Comparison of ENCODE assay signal across 2 cellular contexts in genomic region chr18:57223160-57223870, GRCh38.
TF ChIP-seq lines count a peak whose summit lies in the region.

No MANE protein-coding gene starts in this region.

TF ChIP-seq in A549, 52 proteins besides CTCF, POLR2A, EP300 and RAD21 (continued from another document):
- TF ChIP-seq, protein P1, sequence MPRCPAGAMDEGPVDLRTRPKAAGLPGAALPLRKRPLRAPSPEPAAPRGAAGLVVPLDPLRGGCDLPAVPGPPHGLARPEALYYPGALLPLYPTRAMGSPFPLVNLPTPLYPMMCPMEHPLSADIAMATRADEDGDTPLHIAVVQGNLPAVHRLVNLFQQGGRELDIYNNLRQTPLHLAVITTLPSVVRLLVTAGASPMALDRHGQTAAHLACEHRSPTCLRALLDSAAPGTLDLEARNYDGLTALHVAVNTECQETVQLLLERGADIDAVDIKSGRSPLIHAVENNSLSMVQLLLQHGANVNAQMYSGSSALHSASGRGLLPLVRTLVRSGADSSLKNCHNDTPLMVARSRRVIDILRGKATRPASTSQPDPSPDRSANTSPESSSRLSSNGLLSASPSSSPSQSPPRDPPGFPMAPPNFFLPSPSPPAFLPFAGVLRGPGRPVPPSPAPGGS (IDR thresholded peaks at IDR 0.05), result no peak
- TF ChIP-seq FOSL2 (IDR thresholded peaks at IDR 0.05) (no peak), FOSL2 (CRISPR knock-in tag; IDR thresholded peaks at IDR 0.05) (no peak), SREBF2 (IDR thresholded peaks at IDR 0.05) (no peak), KDM1A (IDR thresholded peaks at IDR 0.05; ENCODE audit: low read depth) (no peak), E2F6 (IDR thresholded peaks at IDR 0.05; ENCODE audit: borderline replicate concordance, low read depth) (no peak), PBX3 (IDR thresholded peaks at IDR 0.05) (no peak), RNF2 (IDR thresholded peaks at IDR 0.05; ENCODE audit: borderline replicate concordance, low read depth) (no peak), EHF (CRISPR knock-in tag; IDR thresholded peaks at IDR 0.05) (no peak), NPAS2 (CRISPR knock-in tag; IDR thresholded peaks at IDR 0.05; ENCODE audit: borderline replicate concordance) (no peak), NFE2L2 (conservative IDR thresholded peaks at IDR 0.05; ENCODE audit: low read length) (no peak), HOXB13 (CRISPR knock-in tag; IDR thresholded peaks at IDR 0.05; ENCODE audit: low read depth) (no peak), HOXB5 (CRISPR knock-in tag; IDR thresholded peaks at IDR 0.05) (no peak), CBX8 (IDR thresholded peaks at IDR 0.05) (no peak), ZSCAN20 (CRISPR knock-in tag; IDR thresholded peaks at IDR 0.05) (no peak)
TF ChIP-seq in A549: peak in this region for 0.

TF ChIP-seq in GM23338, 12 proteins besides CTCF, POLR2A, EP300 and RAD21:
- TF ChIP-seq ZNF462 (CRISPR knock-in tag; IDR thresholded peaks at IDR 0.05), result no peak
- no peak for TF ChIP-seq JUNB (IDR thresholded peaks at IDR 0.05; ENCODE audit: unreplicated experiment)
- no peak for TF ChIP-seq CREB1 (CRISPR knock-in tag; IDR thresholded peaks at IDR 0.05; ENCODE audit: low read depth)
- TF ChIP-seq ZNF114 (CRISPR knock-in tag; IDR thresholded peaks at IDR 0.05), result no peak
- TF ChIP-seq EZH2phosphoT487 (IDR thresholded peaks at IDR 0.05; ENCODE audit: unreplicated experiment), result no peak
